17 cellular contexts compared by ENCODE assay signal in the genomic region with DNA sequence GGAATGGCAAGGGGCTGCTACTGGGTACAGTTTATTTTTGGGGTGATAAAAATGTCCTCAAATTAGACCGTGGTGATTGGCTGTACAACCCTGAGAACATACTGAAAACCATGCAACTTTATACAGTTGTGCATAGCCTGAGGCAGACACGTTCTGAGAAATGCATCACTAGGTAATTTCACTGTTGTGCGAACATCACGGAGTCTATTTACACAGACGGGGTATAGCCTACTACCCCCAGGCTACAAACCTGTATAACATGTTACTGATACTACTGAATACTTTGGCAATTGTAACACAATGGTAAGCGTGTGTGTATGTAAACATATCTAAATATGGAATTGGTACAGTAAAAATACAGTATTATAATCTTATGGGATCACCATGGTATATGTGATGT.
"Had no signal": no experiment of that assay in that cellular context is flagged by ENCODE, and none has a peak within 500 bp of the region (broad histone marks: within the 10 kb centered on the region; RNA-seq: fewer than 3 reads in every experiment).

No MANE protein-coding gene starts in this region.

- DNase-seq: foreskin melanocyte; head of caudate nucleus; kidney glomerular epithelial cell; naive thymus-derived CD8-positive, alpha-beta T cell; spleen; stimulated activated CD4-positive, alpha-beta T cell treated with anti-CD3 and anti-CD28 coated beads, Interleukin-15, amount 100 ng/mL, for 24 hours; stimulated activated CD4-positive, alpha-beta T cell treated with anti-CD3 and anti-CD28 coated beads, Interleukin-1b, Interleukin-23, amount 100 ng/mL, for 48 hours; stimulated activated CD4-positive, alpha-beta T cell treated with anti-CD3 and anti-CD28 coated beads, Interleukin-4, amount 100 ng/mL, for 24 hours; stimulated activated naive B cell treated with anti-CD40 and anti-IgM and Interleukin-4, amounts not matched to agents 10 μg/mL and 1 μg/mL and 100 μg/mL, for 72 hours; stimulated activated naive CD8-positive, alpha-beta T cell treated with anti-CD3 and anti-CD28 coated beads, Interleukin-15, amount 100 ng/mL, for 72 hours; testis had no signal

- H3K36me3 ChIP-seq: neutrophil had no signal

- H3K27me3 Mint-ChIP-seq: dendritic cell treated with granulocyte-macrophage colony-stimulating factor and Interleukin-4, amounts not matched to agents 40 ng/mL and 50 ng/mL, for 4 days; naive thymus-derived CD8-positive, alpha-beta T cell; stimulated activated naive B cell treated with anti-CD40 and anti-IgM and Interleukin-4, amounts not matched to agents 10 μg/mL and 1 μg/mL and 100 μg/mL, for 72 hours; stimulated activated naive CD8-positive, alpha-beta T cell treated with anti-CD3 and anti-CD28 coated beads, Interleukin-15, amount 100 ng/mL, for 72 hours had no signal

- H3K27ac ChIP-seq: hepatocyte, neutrophil, spleen, testis had no signal

- H3K9me3 Mint-ChIP-seq: dendritic cell treated with granulocyte-macrophage colony-stimulating factor and Interleukin-4, amounts not matched to agents 40 ng/mL and 50 ng/mL, for 4 days; naive thymus-derived CD8-positive, alpha-beta T cell; stimulated activated naive B cell treated with anti-CD40 and anti-IgM and Interleukin-4, amounts not matched to agents 10 μg/mL and 1 μg/mL and 100 μg/mL, for 72 hours had no signal

- H3K4me3 ChIP-seq: hepatocyte, mucosa of descending colon, spleen, testis, tibial nerve had no signal

- H3K9me3 ChIP-seq: mucosa of descending colon, neutrophil, spleen, testis, tibial nerve had no signal

- H3K4me1 ChIP-seq: spleen had no signal

- H3K27ac Mint-ChIP-seq: dendritic cell treated with granulocyte-macrophage colony-stimulating factor and Interleukin-4, amounts not matched to agents 40 ng/mL and 50 ng/mL, for 4 days; naive thymus-derived CD8-positive, alpha-beta T cell; stimulated activated naive B cell treated with anti-CD40 and anti-IgM and Interleukin-4, amounts not matched to agents 10 μg/mL and 1 μg/mL and 100 μg/mL, for 72 hours had no signal

- H2AFZ ChIP-seq: hepatocyte had no signal

- H3K4me3 Mint-ChIP-seq: dendritic cell treated with granulocyte-macrophage colony-stimulating factor and Interleukin-4, amounts not matched to agents 40 ng/mL and 50 ng/mL, for 4 days; naive thymus-derived CD8-positive, alpha-beta T cell; stimulated activated naive B cell treated with anti-CD40 and anti-IgM and Interleukin-4, amounts not matched to agents 10 μg/mL and 1 μg/mL and 100 μg/mL, for 72 hours; stimulated activated naive CD8-positive, alpha-beta T cell treated with anti-CD3 and anti-CD28 coated beads, Interleukin-15, amount 100 ng/mL, for 72 hours had no signal

- H3K4me2 ChIP-seq: hepatocyte had no signal

- ATAC-seq: mucosa of descending colon; naive thymus-derived CD8-positive, alpha-beta T cell; sciatic nerve; stimulated activated naive B cell treated with anti-CD40 and anti-IgM and Interleukin-4, amounts not matched to agents 10 μg/mL and 1 μg/mL and 100 μg/mL, for 72 hours; stimulated activated naive CD8-positive, alpha-beta T cell treated with anti-CD3 and anti-CD28 coated beads, Interleukin-15, amount 100 ng/mL, for 72 hours had no signal

- H3K27me3 ChIP-seq: hepatocyte, neutrophil, spleen, testis, tibial nerve had no signal
